Comparison of ENCODE assay signal across 1 cellular context in the genomic region with DNA sequence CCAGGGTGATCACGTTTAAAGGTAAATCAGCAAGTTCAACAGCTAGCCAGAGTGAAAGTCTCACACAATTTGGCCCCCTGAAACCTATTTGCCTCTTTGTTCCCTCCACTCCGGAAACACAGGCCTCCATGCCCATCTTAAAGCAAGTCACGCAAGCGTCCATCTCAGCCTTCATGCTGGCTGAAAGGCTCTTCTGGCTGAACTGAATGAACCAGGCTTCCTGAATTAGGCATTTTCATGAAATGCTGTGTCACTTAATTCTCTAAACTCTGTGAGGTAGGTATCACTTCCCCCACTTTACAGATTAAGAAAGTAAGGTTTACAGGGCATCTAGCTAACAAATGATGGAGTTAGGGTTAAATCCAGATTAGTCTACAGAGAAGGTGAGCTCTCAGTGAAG.
TF ChIP-seq lines count a peak whose summit lies in the region.

No MANE protein-coding gene starts in this region.

TF ChIP-seq in GM23338, 12 proteins besides CTCF, POLR2A, EP300 and RAD21:
- TF ChIP-seq, protein P1, sequence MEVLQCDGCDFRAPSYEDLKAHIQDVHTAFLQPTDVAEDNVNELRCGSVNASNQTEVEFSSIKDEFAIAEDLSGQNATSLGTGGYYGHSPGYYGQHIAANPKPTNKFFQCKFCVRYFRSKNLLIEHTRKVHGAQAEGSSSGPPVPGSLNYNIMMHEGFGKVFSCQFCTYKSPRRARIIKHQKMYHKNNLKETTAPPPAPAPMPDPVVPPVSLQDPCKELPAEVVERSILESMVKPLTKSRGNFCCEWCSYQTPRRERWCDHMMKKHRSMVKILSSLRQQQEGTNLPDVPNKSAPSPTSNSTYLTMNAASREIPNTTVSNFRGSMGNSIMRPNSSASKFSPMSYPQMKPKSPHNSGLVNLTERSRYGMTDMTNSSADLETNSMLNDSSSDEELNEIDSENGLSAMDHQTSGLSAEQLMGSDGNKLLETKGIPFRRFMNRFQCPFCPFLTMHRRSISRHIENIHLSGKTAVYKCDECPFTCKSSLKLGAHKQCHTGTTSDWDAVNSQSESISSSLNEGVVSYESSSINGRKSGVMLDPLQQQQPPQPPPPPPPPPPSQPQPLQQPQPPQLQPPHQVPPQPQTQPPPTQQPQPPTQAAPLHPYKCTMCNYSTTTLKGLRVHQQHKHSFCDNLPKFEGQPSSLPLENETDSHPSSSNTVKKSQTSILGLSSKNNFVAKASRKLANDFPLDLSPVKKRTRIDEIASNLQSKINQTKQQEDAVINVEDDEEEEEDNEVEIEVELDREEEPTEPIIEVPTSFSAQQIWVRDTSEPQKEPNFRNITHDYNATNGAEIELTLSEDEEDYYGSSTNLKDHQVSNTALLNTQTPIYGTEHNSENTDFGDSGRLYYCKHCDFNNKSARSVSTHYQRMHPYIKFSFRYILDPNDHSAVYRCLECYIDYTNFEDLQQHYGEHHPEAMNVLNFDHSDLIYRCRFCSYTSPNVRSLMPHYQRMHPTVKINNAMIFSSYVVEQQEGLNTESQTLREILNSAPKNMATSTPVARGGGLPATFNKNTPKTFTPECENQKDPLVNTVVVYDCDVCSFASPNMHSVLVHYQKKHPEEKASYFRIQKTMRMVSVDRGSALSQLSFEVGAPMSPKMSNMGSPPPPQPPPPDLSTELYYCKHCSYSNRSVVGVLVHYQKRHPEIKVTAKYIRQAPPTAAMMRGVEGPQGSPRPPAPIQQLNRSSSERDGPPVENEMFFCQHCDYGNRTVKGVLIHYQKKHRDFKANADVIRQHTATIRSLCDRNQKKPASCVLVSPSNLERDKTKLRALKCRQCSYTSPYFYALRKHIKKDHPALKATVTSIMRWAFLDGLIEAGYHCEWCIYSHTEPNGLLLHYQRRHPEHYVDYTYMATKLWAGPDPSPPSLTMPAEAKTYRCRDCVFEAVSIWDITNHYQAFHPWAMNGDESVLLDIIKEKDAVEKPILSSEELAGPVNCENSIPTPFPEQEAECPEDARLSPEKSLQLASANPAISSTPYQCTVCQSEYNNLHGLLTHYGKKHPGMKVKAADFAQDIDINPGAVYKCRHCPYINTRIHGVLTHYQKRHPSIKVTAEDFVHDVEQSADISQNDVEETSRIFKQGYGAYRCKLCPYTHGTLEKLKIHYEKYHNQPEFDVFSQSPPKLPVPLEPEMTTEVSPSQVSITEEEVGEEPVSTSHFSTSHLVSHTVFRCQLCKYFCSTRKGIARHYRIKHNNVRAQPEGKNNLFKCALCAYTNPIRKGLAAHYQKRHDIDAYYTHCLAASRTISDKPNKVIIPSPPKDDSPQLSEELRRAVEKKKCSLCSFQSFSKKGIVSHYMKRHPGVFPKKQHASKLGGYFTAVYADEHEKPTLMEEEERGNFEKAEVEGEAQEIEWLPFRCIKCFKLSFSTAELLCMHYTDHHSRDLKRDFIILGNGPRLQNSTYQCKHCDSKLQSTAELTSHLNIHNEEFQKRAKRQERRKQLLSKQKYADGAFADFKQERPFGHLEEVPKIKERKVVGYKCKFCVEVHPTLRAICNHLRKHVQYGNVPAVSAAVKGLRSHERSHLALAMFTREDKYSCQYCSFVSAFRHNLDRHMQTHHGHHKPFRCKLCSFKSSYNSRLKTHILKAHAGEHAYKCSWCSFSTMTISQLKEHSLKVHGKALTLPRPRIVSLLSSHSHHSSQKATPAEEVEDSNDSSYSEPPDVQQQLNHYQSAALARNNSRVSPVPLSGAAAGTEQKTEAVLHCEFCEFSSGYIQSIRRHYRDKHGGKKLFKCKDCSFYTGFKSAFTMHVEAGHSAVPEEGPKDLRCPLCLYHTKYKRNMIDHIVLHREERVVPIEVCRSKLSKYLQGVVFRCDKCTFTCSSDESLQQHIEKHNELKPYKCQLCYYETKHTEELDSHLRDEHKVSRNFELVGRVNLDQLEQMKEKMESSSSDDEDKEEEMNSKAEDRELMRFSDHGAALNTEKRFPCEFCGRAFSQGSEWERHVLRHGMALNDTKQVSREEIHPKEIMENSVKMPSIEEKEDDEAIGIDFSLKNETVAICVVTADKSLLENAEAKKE (CRISPR knock-in tag; IDR thresholded peaks at IDR 0.05): no peak
- TF ChIP-seq POLR2AphosphoS5 (IDR thresholded peaks at IDR 0.05; ENCODE audit: low read depth) (no peak), CREB1 (CRISPR knock-in tag; IDR thresholded peaks at IDR 0.05; ENCODE audit: low read depth) (no peak)
